In the genomic region with DNA sequence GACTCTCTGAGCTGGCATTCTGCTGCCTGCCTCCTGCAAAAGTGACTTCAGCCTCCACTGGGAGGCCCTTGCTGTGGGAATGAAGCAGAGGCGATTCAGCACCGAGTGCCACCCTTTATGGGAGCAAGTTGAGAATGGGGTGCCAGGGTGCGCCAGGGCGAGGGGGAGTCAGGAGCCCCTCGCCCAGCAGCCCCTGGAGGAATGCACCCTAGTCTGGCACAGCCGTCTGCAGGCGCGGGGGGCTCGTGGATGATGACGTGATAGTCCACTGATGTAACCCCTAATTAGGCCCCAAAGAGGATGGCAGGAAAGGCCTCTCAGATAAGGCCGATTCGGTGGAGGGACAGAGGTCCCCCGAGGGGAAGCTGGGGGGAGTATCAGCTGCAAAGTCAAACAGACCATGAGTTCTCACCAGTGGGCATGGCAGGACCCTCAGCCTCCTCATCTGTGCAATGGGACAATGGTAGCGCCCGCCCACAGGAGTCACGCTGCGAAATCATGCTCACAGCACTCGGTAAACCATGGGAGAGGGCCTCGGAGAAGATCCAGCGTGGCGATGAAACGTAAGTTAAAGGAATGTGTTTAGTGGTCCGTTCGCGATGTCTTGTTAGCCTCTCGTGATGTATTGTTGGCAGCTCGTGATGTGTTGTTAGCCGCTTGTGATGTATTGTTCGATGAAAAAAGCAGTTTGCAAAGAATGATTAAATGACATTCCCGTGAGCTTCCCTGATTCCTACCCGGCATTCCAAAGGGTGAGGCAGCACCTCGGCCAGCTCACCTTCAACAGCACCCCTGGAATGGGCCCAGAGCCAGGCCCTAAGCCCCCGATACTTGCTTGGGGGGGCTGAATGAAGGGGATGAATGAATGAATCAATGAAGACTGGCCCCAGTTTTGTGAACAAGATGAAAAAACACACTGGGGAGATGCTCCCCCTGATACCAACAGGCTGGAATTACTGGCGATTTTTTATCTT, we compare ENCODE assay signal across 2 cellular contexts.
TF ChIP-seq lines count a peak whose summit lies in the region.

No MANE protein-coding gene starts in this region.

TF ChIP-seq in HepG2, 621 proteins besides CTCF, POLR2A, EP300 and RAD21:
- TF ChIP-seq AHR (CRISPR knock-in tag; IDR thresholded peaks at IDR 0.05) (no peak), HHEX (CRISPR knock-in tag; IDR thresholded peaks at IDR 0.05) (no peak), CREB1 (IDR thresholded peaks at IDR 0.05) (0 out of 2 replicates have a peak, but pooled peaks have one; percentile 32), CREB1 (CRISPR knock-in tag; IDR thresholded peaks at IDR 0.05) (no peak), ZNF652 (CRISPR knock-in tag; IDR thresholded peaks at IDR 0.05; ENCODE audit: borderline replicate concordance, low read depth) (no peak), ZNF343 (CRISPR knock-in tag; IDR thresholded peaks at IDR 0.05) (no peak), ZSCAN30 (CRISPR knock-in tag; IDR thresholded peaks at IDR 0.05) (no peak), CEBPG (CRISPR knock-in tag; IDR thresholded peaks at IDR 0.05) (no peak), STAT5B (CRISPR knock-in tag; IDR thresholded peaks at IDR 0.05) (no peak)
- TF ChIP-seq, protein P1, sequence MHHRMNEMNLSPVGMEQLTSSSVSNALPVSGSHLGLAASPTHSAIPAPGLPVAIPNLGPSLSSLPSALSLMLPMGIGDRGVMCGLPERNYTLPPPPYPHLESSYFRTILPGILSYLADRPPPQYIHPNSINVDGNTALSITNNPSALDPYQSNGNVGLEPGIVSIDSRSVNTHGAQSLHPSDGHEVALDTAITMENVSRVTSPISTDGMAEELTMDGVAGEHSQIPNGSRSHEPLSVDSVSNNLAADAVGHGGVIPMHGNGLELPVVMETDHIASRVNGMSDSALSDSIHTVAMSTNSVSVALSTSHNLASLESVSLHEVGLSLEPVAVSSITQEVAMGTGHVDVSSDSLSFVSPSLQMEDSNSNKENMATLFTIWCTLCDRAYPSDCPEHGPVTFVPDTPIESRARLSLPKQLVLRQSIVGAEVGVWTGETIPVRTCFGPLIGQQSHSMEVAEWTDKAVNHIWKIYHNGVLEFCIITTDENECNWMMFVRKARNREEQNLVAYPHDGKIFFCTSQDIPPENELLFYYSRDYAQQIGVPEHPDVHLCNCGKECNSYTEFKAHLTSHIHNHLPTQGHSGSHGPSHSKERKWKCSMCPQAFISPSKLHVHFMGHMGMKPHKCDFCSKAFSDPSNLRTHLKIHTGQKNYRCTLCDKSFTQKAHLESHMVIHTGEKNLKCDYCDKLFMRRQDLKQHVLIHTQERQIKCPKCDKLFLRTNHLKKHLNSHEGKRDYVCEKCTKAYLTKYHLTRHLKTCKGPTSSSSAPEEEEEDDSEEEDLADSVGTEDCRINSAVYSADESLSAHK (CRISPR knock-in tag; IDR thresholded peaks at IDR 0.05; ENCODE audit: borderline replicate concordance) = no peak

TF ChIP-seq in H1, 55 proteins besides CTCF, POLR2A, EP300 and RAD21:
- TF ChIP-seq SIX5 (IDR thresholded peaks at IDR 0.05; ENCODE audit: low read depth, low read length) (no peak), GTF2F1 (IDR thresholded peaks at IDR 0.05; ENCODE audit: borderline replicate concordance, low read depth, low read length) (no peak), CREB1 (IDR thresholded peaks at IDR 0.05) (no peak), NANOG (IDR thresholded peaks at IDR 0.05; ENCODE audit: insufficient read depth, low read depth, low read length, poor library complexity, severe bottlenecking) (no peak), TAF7 (optimal IDR thresholded peaks at IDR 0.05; ENCODE audit: borderline replicate concordance, low read depth, low read length) (no peak), KDM1A (IDR thresholded peaks at IDR 0.05; ENCODE audit: borderline replicate concordance, low read length) (no peak), KDM5A (IDR thresholded peaks at IDR 0.05; ENCODE audit: low read length) (no peak), RBBP5 (IDR thresholded peaks at IDR 0.05; ENCODE audit: borderline replicate concordance, low read depth, low read length) (no peak), ASH2L (IDR thresholded peaks at IDR 0.05; ENCODE audit: low read length) (no peak)
- TF ChIP-seq, protein P2, sequence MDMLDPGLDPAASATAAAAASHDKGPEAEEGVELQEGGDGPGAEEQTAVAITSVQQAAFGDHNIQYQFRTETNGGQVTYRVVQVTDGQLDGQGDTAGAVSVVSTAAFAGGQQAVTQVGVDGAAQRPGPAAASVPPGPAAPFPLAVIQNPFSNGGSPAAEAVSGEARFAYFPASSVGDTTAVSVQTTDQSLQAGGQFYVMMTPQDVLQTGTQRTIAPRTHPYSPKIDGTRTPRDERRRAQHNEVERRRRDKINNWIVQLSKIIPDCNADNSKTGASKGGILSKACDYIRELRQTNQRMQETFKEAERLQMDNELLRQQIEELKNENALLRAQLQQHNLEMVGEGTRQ (IDR thresholded peaks at IDR 0.05; ENCODE audit: low read length) = no peak
